8 cellular contexts compared by ENCODE assay signal in genomic region chr7:72914756-72915525, GRCh38. TPM values are rescaled to one million over a fixed set of nuclear protein-coding genes. Genes with fewer than 3 reads are reported as not detected.
DNase-seq lines count a peak whose midpoint lies in the region; ATAC-seq and TF ChIP-seq lines count a peak whose summit lies in the region.
"Not testable (repeated sequence)": the region's sequence is repeated elsewhere in the genome, so short reads cannot be mapped to it uniquely, and the experiment has no call there.

No MANE protein-coding gene starts in this region.

- 73% methylated on average over 9 of the region's 9 CpGs for WGBS in mesenchymal stem cell

- H3K18ac ChIP-seq in mesenchymal stem cell (ENCODE audit: low read depth in 1 of 2, low read length in 2 of 2) = not testable (repeated sequence)

- H3K4me1 Mint-ChIP-seq in activated CD8-positive, alpha-beta memory T cell treated with anti-CD3 and anti-CD28 coated beads, Interleukin-2, amount 10 ng/mL, durations not matched to agents 7 days and 5 days = peaks cover 24% of the 10 kb centered on the region

- peak; percentile 91 for TF ChIP-seq CTCF in OCI-LY1 (IDR thresholded peaks at IDR 0.05; ENCODE audit: low read length)

- H3K27ac Mint-ChIP-seq in activated CD8-positive, alpha-beta memory T cell treated with anti-CD3 and anti-CD28 coated beads, Interleukin-2, amount 10 ng/mL, durations not matched to agents 7 days and 5 days = peak overlapping the region; percentile 47

- not testable (repeated sequence) for H2BK120ac ChIP-seq in mesenchymal stem cell (ENCODE audit: low read depth, low read length)

- H3K36me3 ChIP-seq in OCI-LY1 (ENCODE audit: insufficient read depth, low read length) (peaks cover 45% of the 10 kb centered on the region), mesenchymal stem cell (ENCODE audit: control insufficient read depth in 1 of 2, insufficient read depth in 2 of 2, low read depth in 1 of 2, low read length in 2 of 2) (peaks cover 16 to 22% of the 10 kb centered on the region in 2 experiments)
- H3K36me3 ChIP-seq in effector memory CD4-positive, alpha-beta T cell (ENCODE audit: control insufficient read depth, insufficient read depth, low read length) = not testable (repeated sequence)

- H3K27me3 ChIP-seq in OCI-LY1 (ENCODE audit: insufficient read depth, low read length); effector memory CD4-positive, alpha-beta T cell (replicated peaks; ENCODE audit: control insufficient read depth, insufficient read depth, low read length, poor library complexity, severe bottlenecking); mesenchymal stem cell (ENCODE audit: control insufficient read depth in 1 of 2, insufficient read depth in 1 of 2, low read length in 2 of 2): not testable (repeated sequence)

- not testable (repeated sequence) for H3K4me1 ChIP-seq in OCI-LY1 (ENCODE audit: insufficient read depth, low read length, severe bottlenecking); effector memory CD4-positive, alpha-beta T cell (ENCODE audit: control insufficient read depth, insufficient read depth, low read length, poor library complexity, severe bottlenecking); mesenchymal stem cell (ENCODE audit: control insufficient read depth, insufficient read depth, low read depth, low read length)

- not testable (repeated sequence) for H2AFZ ChIP-seq in OCI-LY1 (ENCODE audit: low read length); mesenchymal stem cell (ENCODE audit: low read depth, low read length)

- H4K91ac ChIP-seq in mesenchymal stem cell (ENCODE audit: low read length) = not testable (repeated sequence)

- H4K20me1 ChIP-seq in OCI-LY1 (ENCODE audit: insufficient read depth, low read length) = not testable (repeated sequence)

- not testable (repeated sequence) for H3K79me2 ChIP-seq in OCI-LY1 (ENCODE audit: insufficient read depth, low read length)

- H3K4me2 ChIP-seq in OCI-LY1 (ENCODE audit: low read length); mesenchymal stem cell (ENCODE audit: low read length, poor library complexity, severe bottlenecking): not testable (repeated sequence)

- H3K27me3 Mint-ChIP-seq in activated CD8-positive, alpha-beta memory T cell treated with anti-CD3 and anti-CD28 coated beads, Interleukin-2, amount 10 ng/mL, durations not matched to agents 7 days and 5 days = not testable (repeated sequence)

- H3K4ac ChIP-seq in mesenchymal stem cell (ENCODE audit: low read depth in 1 of 2, low read length in 2 of 2) = not testable (repeated sequence)

- H3K9ac ChIP-seq in OCI-LY1 (ENCODE audit: low read length); mesenchymal stem cell (ENCODE audit: low read length): not testable (repeated sequence)

- not testable (repeated sequence) for H4K8ac ChIP-seq in mesenchymal stem cell (ENCODE audit: low read length)

- peak; percentile 47 for DNase-seq in D341Med (ENCODE audit: low spot score)
- DNase-seq in HS-5 (ENCODE audit: low read depth) = peak; percentile 33
- peak; percentile 74 for DNase-seq in activated CD8-positive, alpha-beta memory T cell treated with anti-CD3 and anti-CD28 coated beads, Interleukin-2, amount 10 ng/mL, durations not matched to agents 7 days and 5 days
- DNase-seq in effector memory CD4-positive, alpha-beta T cell = peak in 2 of 3 donors; percentile 8 to 19
- peak; percentile 65 for DNase-seq in mesenchymal stem cell
- DNase-seq in stimulated activated CD8-positive, alpha-beta memory T cell treated with anti-CD3 and anti-CD28 coated beads, Interleukin-4, amount 100 ng/mL, for 48 hours = peak; percentile 71

- H2BK12ac ChIP-seq in mesenchymal stem cell (ENCODE audit: low read length in 2 of 2) = peak overlapping the region in 1 of 2 experiments; percentile 42

- not testable (repeated sequence) for H2BK5ac ChIP-seq in mesenchymal stem cell (ENCODE audit: low read depth, low read length, poor library complexity, severe bottlenecking)

- not testable (repeated sequence) for H3F3A ChIP-seq in OCI-LY1 (ENCODE audit: insufficient read depth, low read length)

- H3K9me3 Mint-ChIP-seq in activated CD8-positive, alpha-beta memory T cell treated with anti-CD3 and anti-CD28 coated beads, Interleukin-2, amount 10 ng/mL, durations not matched to agents 7 days and 5 days (ENCODE audit: low read depth) = not testable (repeated sequence)

- not testable (repeated sequence) for H3K27ac ChIP-seq in OCI-LY1 (ENCODE audit: low read depth, low read length, poor library complexity, severe bottlenecking); effector memory CD4-positive, alpha-beta T cell (ENCODE audit: insufficient read depth, low read length, poor library complexity, severe bottlenecking); mesenchymal stem cell (ENCODE audit: low read length, poor library complexity, severe bottlenecking)

- H3K9me2 ChIP-seq in OCI-LY1 (ENCODE audit: low read depth, low read length) = not testable (repeated sequence)

- not testable (repeated sequence) for H3K4me3 ChIP-seq in OCI-LY1 (ENCODE audit: low read depth, low read length, poor library complexity, severe bottlenecking); effector memory CD4-positive, alpha-beta T cell (ENCODE audit: insufficient read depth, low read depth, low read length, poor library complexity, severe bottlenecking); mesenchymal stem cell (ENCODE audit: insufficient read depth in 1 of 2, low read depth in 1 of 2, low read length in 2 of 2)

- peaks cover 12% of the 10 kb centered on the region for H3K79me1 ChIP-seq in mesenchymal stem cell (replicated peaks; ENCODE audit: low read length, poor library complexity, severe bottlenecking)

- peak; percentile 76 for ATAC-seq in GM21528 (IDR thresholded peaks at IDR 0.05; ENCODE audit: low FRiP score, unreplicated experiment)
- peak; percentile 79 for ATAC-seq in activated CD8-positive, alpha-beta memory T cell treated with anti-CD3 and anti-CD28 coated beads, Interleukin-2, amount 10 ng/mL, durations not matched to agents 7 days and 5 days

- H3K9me3 ChIP-seq in OCI-LY1 (ENCODE audit: low read length); effector memory CD4-positive, alpha-beta T cell (ENCODE audit: control insufficient read depth, low read length); mesenchymal stem cell (ENCODE audit: control insufficient read depth, low read length): not testable (repeated sequence)

- H3K23ac ChIP-seq in mesenchymal stem cell (ENCODE audit: low read length in 2 of 2) = not testable (repeated sequence)

- not testable (repeated sequence) for H3K4me3 Mint-ChIP-seq in activated CD8-positive, alpha-beta memory T cell treated with anti-CD3 and anti-CD28 coated beads, Interleukin-2, amount 10 ng/mL, durations not matched to agents 7 days and 5 days

- peaks cover 27% of the 10 kb centered on the region for H3K36me3 Mint-ChIP-seq in activated CD8-positive, alpha-beta memory T cell treated with anti-CD3 and anti-CD28 coated beads, Interleukin-2, amount 10 ng/mL, durations not matched to agents 7 days and 5 days

- not testable (repeated sequence) for H2BK15ac ChIP-seq in mesenchymal stem cell (ENCODE audit: low read depth, poor library complexity, severe bottlenecking)

- not testable (repeated sequence) for H3K14ac ChIP-seq in mesenchymal stem cell (ENCODE audit: low read length in 2 of 2)

- H2AK5ac ChIP-seq in mesenchymal stem cell (ENCODE audit: low read length, severe bottlenecking) = not testable (repeated sequence)

- CTCF ChIA-PET in activated CD8-positive, alpha-beta memory T cell treated with anti-CD3 and anti-CD28 coated beads, Interleukin-2, amount 10 ng/mL, durations not matched to agents 7 days and 5 days (lab: Charles Lee) = interaction anchor here (0.6 to 1.5 kb wide), 9 partner anchors 12 to 536 kb away, joined by 3 to 6 read pairs (median 4); no protein-coding TSS in a partner anchor

RNA-seq across cellular contexts. Expression of gene POM121, which starts 10.0 kb away (rescaled TPM):
- 10 to 100 TPM; 60.2 to 67.1 TPM for total RNA-seq in activated CD8-positive, alpha-beta memory T cell treated with anti-CD3 and anti-CD28 coated beads, Interleukin-2, amount 10 ng/mL, durations not matched to agents 7 days and 5 days
- polyA plus RNA-seq in mesenchymal stem cell (2013, experiment 1 of 2) = 31.8 TPM
- 30.4 TPM for polyA plus RNA-seq in mesenchymal stem cell (2013, experiment 2 of 2)

RNA-seq across cellular contexts. Expression of gene TRIM74, which starts 54.3 kb away (rescaled TPM):
- total RNA-seq in activated CD8-positive, alpha-beta memory T cell treated with anti-CD3 and anti-CD28 coated beads, Interleukin-2, amount 10 ng/mL, durations not matched to agents 7 days and 5 days = 1 to 10 TPM in 1 of 2 experiments, under 1 TPM in 1; 0.94 to 1.8 TPM
- 0.21 TPM for polyA plus RNA-seq in mesenchymal stem cell (2013, experiment 1 of 2)
- 0.04 TPM for polyA plus RNA-seq in mesenchymal stem cell (2013, experiment 2 of 2)

Comparison
In these comparisons a context has a peak if more than half of its experiments do, and no peak if none do; other contexts are left out.
1. DNase-seq: peak in every context shown above with its lines; median percentile 74 in activated CD8-positive, alpha-beta memory T cell treated with anti-CD3 and anti-CD28 coated beads, Interleukin-2, amount 10 ng/mL, durations not matched to agents 7 days and 5 days; 71 in stimulated activated CD8-positive, alpha-beta memory T cell treated with anti-CD3 and anti-CD28 coated beads, Interleukin-4, amount 100 ng/mL, for 48 hours; 65 in mesenchymal stem cell; 47 in D341Med; 33 in HS-5; 14 in effector memory CD4-positive, alpha-beta T cell.